Comparison of ENCODE assay signal across 16 cellular contexts in genomic region chr11:112361396-112361795, GRCh38.
A peak's percentile ranks its signal among the peaks of the same experiment; 100 is the strongest.
DNase-seq lines count a peak whose midpoint lies in the region; FAIRE-seq and TF ChIP-seq lines count a peak whose summit lies in the region.
"Had no signal": no experiment of that assay in that cellular context is flagged by ENCODE, and none has a peak within 500 bp of the region (broad histone marks: within the 10 kb centered on the region; RNA-seq: fewer than 3 reads in every experiment).

No MANE protein-coding gene starts in this region.

- H3K4me3 Mint-ChIP-seq in nephron progenitor cell, result no peak overlapping the region
- H3K4me3 Mint-ChIP-seq: CD4-positive, alpha-beta memory T cell; HFFc6 had no signal

- no peak for TF ChIP-seq POLR2A in erythroblast (IDR thresholded peaks at IDR 0.05; ENCODE audit: low read length)

- no peak overlapping the region for H2AFZ ChIP-seq in OCI-LY7 (ENCODE audit: low read length)

- no TSS peak for BruUV-seq in OCI-LY7 (replicated peaks; lab: Mats Ljungman, UMichigan)

- H3K27me3 Mint-ChIP-seq in nephron progenitor cell (ENCODE audit: low read depth, poor library complexity), result peaks cover 9% of the 10 kb centered on the region
- H3K27me3 Mint-ChIP-seq: CD4-positive, alpha-beta memory T cell had no signal

- DNase-seq in HTR-8/SVneo (ENCODE audit: insufficient read length, low spot score), result no peak
- peak; percentile 48 for DNase-seq in islet precursor cell
- no peak for DNase-seq in nephron progenitor cell
- DNase-seq in urothelium cell line (ENCODE audit: low spot score), result no peak
- DNase-seq in OCI-LY7 (ENCODE audit: low spot score), result no peak
- no peak for DNase-seq in erythroblast (lab: John Stamatoyannopoulos, UW)
- DNase-seq in NCI-H345 treated with DMSO at 0.1 percent for 48 hours (lab: John Stamatoyannopoulos, UW; ENCODE audit: unreplicated experiment), result no peak
- DNase-seq: BE2C; CD4-positive, alpha-beta memory T cell; DMS153; HCEC 1CT; HFFc6 had no signal

- H3K27ac Mint-ChIP-seq in nephron progenitor cell, result peak overlapping the region; percentile 1
- H3K27ac Mint-ChIP-seq: HFFc6 had no signal

- peak; percentile 36 for FAIRE-seq in HTR-8/SVneo (lab: Jason Lieb, UNC)
- peak; percentile 35 for FAIRE-seq in urothelium cell line (lab: Jason Lieb, UNC)
- FAIRE-seq: A549, GM18507, HepG2 had no signal

- H3K4me3 ChIP-seq in OCI-LY7 (ENCODE audit: low read depth, low read length, poor library complexity, severe bottlenecking), result no peak overlapping the region
- H3K4me3 ChIP-seq: A549 had no signal

- TF ChIP-seq CTCF in nephron progenitor cell (IDR thresholded peaks at IDR 0.05), result no peak
- TF ChIP-seq CTCF in OCI-LY7 (conservative IDR thresholded peaks at IDR 0.05; ENCODE audit: low read length), result no peak

- no peaks in the 10 kb centered on the region for H3K79me2 ChIP-seq in OCI-LY7 (ENCODE audit: insufficient read depth, low read depth, low read length)

- peaks cover 17% of the 10 kb centered on the region for H3K4me1 Mint-ChIP-seq in nephron progenitor cell
- H3K4me1 Mint-ChIP-seq: CD4-positive, alpha-beta memory T cell had no signal

- H4K20me1 ChIP-seq in OCI-LY7 (ENCODE audit: insufficient read depth, low read length), result no peaks in the 10 kb centered on the region

- H3K36me3 Mint-ChIP-seq in nephron progenitor cell (ENCODE audit: low read depth), result no peaks in the 10 kb centered on the region

- H3K9me3 Mint-ChIP-seq in nephron progenitor cell, result no peaks in the 10 kb centered on the region
- H3K9me3 Mint-ChIP-seq: CD4-positive, alpha-beta memory T cell; HFFc6 had no signal

- intact Hi-C loops in OCI-LY7 (cut with micrococcal nuclease; ENCODE audit: unreplicated experiment), result no loop called here

- no peaks in the 10 kb centered on the region for H3K9me2 ChIP-seq in OCI-LY7 (ENCODE audit: insufficient read depth, low read length)

- H3K4me1 ChIP-seq in OCI-LY7 (ENCODE audit: insufficient read depth, low read length, poor library complexity, severe bottlenecking), result no peaks in the 10 kb centered on the region
- H3K4me1 ChIP-seq: A549 had no signal

- H3K36me3 ChIP-seq in OCI-LY7 (ENCODE audit: insufficient read depth, low read length), result no peaks in the 10 kb centered on the region
- H3K36me3 ChIP-seq: BE2C had no signal

- CTCF ChIA-PET in OCI-LY7 (lab: Charles Lee; ENCODE audit: unreplicated experiment), result no interaction called here

- no peaks in the 10 kb centered on the region for H3K9me3 ChIP-seq in OCI-LY7 (ENCODE audit: low read length)
- H3K9me3 ChIP-seq: A549, BE2C had no signal

- H3K4me2 ChIP-seq in OCI-LY7 (ENCODE audit: low read length), result no peak overlapping the region
- H3K4me2 ChIP-seq: A549 had no signal

- H3K27ac ChIP-seq in OCI-LY7 (ENCODE audit: low read depth, low read length, poor library complexity, severe bottlenecking), result no peak overlapping the region
- H3K27ac ChIP-seq: A549, C4-2B had no signal

- POLR2A ChIA-PET in OCI-LY7 (lab: Charles Lee), result no interaction called here
